Comparison of ENCODE assay signal across 1 cellular context in genomic region chr5:68316469-68316868, GRCh38.
TF ChIP-seq lines count a peak whose summit lies in the region.

No MANE protein-coding gene starts in this region.

TF ChIP-seq in K562, 482 proteins besides CTCF, POLR2A, EP300 and RAD21 (continued from another document and continues in another):
- peak; percentile 44; the same call in 1 of the 2 replicates for TF ChIP-seq FOXM1 (IDR thresholded peaks at IDR 0.05; ENCODE audit: low read depth)
- TF ChIP-seq FOXM1 (CRISPR knock-in tag; IDR thresholded peaks at IDR 0.05; ENCODE audit: low read depth) = no peak
- no peak for TF ChIP-seq NR4A1 (CRISPR knock-in tag; IDR thresholded peaks at IDR 0.05)
- 0 out of 2 replicates have a peak, but pooled peaks have one; percentile 27 for TF ChIP-seq NR4A1 (tag; IDR thresholded peaks at IDR 0.05)
- TF ChIP-seq ZNF766 (CRISPR knock-in tag; conservative IDR thresholded peaks at IDR 0.05) = 0 out of 2 replicates have a peak, but pooled peaks have one; percentile 63
- TF ChIP-seq ZNF830 (CRISPR knock-in tag; IDR thresholded peaks at IDR 0.05) = no peak
- no peak for TF ChIP-seq USF1 (CRISPR knock-in tag; IDR thresholded peaks at IDR 0.05)
- no peak for TF ChIP-seq SMC3 (conservative IDR thresholded peaks at IDR 0.05; ENCODE audit: insufficient read depth, low read depth, low read length)
- TF ChIP-seq HLTF (IDR thresholded peaks at IDR 0.05) = no peak
- TF ChIP-seq ZNF507 (tag; conservative IDR thresholded peaks at IDR 0.05) = no peak
- TF ChIP-seq ZKSCAN3 (CRISPR knock-in tag; IDR thresholded peaks at IDR 0.05) = no peak
- TF ChIP-seq PBX2 (CRISPR knock-in tag; IDR thresholded peaks at IDR 0.05; ENCODE audit: low read depth) = no peak
- TF ChIP-seq PBX2 (tag; conservative IDR thresholded peaks at IDR 0.05; ENCODE audit: low read depth) = 0 out of 2 replicates have a peak, but pooled peaks have one; percentile 21
- TF ChIP-seq RBM34 (IDR thresholded peaks at IDR 0.05; ENCODE audit: borderline replicate concordance, insufficient read depth, low read length) = no peak
- TF ChIP-seq ZFP91 (CRISPR knock-in tag; IDR thresholded peaks at IDR 0.05) = no peak
- no peak for TF ChIP-seq SMAD2 (IDR thresholded peaks at IDR 0.05; ENCODE audit: low read depth, low read length)
- TF ChIP-seq FOXK2 (conservative IDR thresholded peaks at IDR 0.05 in 1 of 2, IDR thresholded peaks at IDR 0.05 in 1 of 2; ENCODE audit: low read depth in 2 of 2) = peak; percentile 13 to 22; a peak in 2 of 4 replicates
- TF ChIP-seq ZFP30 (CRISPR knock-in tag; IDR thresholded peaks at IDR 0.05; ENCODE audit: borderline replicate concordance) = no peak
- TF ChIP-seq TBP (optimal IDR thresholded peaks at IDR 0.05; ENCODE audit: low read depth, low read length) = no peak
- TF ChIP-seq ATF1 (CRISPR knock-in tag; IDR thresholded peaks at IDR 0.05) = no peak
- 0 out of 2 replicates have a peak, but pooled peaks have one; percentile 24 for TF ChIP-seq ATF1 (tag; IDR thresholded peaks at IDR 0.05)
- TF ChIP-seq ARID1B (IDR thresholded peaks at IDR 0.05) = peak; percentile 84
- TF ChIP-seq FOSL1 (tag; conservative IDR thresholded peaks at IDR 0.05) = 0 out of 2 replicates have a peak, but pooled peaks have one; percentile 33
- no peak for TF ChIP-seq ZNF23 (CRISPR knock-in tag; IDR thresholded peaks at IDR 0.05)
- TF ChIP-seq BACH1 (tag; IDR thresholded peaks at IDR 0.05) = no peak
- TF ChIP-seq VEZF1 (CRISPR knock-in tag; IDR thresholded peaks at IDR 0.05) = 0 out of 2 replicates have a peak, but pooled peaks have one; percentile 18
- TF ChIP-seq HES1 (IDR thresholded peaks at IDR 0.05; ENCODE audit: low read depth) = 0 out of 2 replicates have a peak, but pooled peaks have one; percentile 26
- 0 out of 4 replicates have a peak, but pooled peaks of 1 of the 2 experiments have one; percentile 16 for TF ChIP-seq MNT (conservative IDR thresholded peaks at IDR 0.05)
- peak; percentile 81 for TF ChIP-seq DPF2 (IDR thresholded peaks at IDR 0.05)
- peak; percentile 56 for TF ChIP-seq ZNF316 (IDR thresholded peaks at IDR 0.05)
- TF ChIP-seq KLF13 (tag; IDR thresholded peaks at IDR 0.05; ENCODE audit: borderline replicate concordance, low read depth) = no peak
- no peak for TF ChIP-seq RBM14 (IDR thresholded peaks at IDR 0.05; ENCODE audit: borderline replicate concordance, insufficient read depth, low read depth, low read length)
- 0 out of 4 replicates have a peak, but pooled peaks of 1 of the 2 experiments have one; percentile 2 for TF ChIP-seq TRIM24 (IDR thresholded peaks at IDR 0.05)
- no peak for TF ChIP-seq KAT8 (IDR thresholded peaks at IDR 0.05; ENCODE audit: low read depth)
- TF ChIP-seq MAZ (CRISPR knock-in tag; conservative IDR thresholded peaks at IDR 0.05 in 1 of 2, IDR thresholded peaks at IDR 0.05 in 1 of 2) = no peak
- TF ChIP-seq MLX (CRISPR knock-in tag; conservative IDR thresholded peaks at IDR 0.05) = no peak
- TF ChIP-seq FUS (optimal IDR thresholded peaks at IDR 0.05; ENCODE audit: low read depth, low read length) = no peak
- peak; percentile 13; the same call in 1 of the 2 replicates for TF ChIP-seq STAT5A (IDR thresholded peaks at IDR 0.05; ENCODE audit: borderline replicate concordance, low read length)
- peak; percentile 65 for TF ChIP-seq MTA2 (IDR thresholded peaks at IDR 0.05; ENCODE audit: low read depth)
- TF ChIP-seq TCF3 (CRISPR knock-in tag; IDR thresholded peaks at IDR 0.05) = peak; percentile 79
- TF ChIP-seq ATF7 (IDR thresholded peaks at IDR 0.05) = 0 out of 2 replicates have a peak, but pooled peaks have one; percentile 14
- TF ChIP-seq SRSF7 (optimal IDR thresholded peaks at IDR 0.05; ENCODE audit: low read depth, low read length) = no peak
- TF ChIP-seq SMARCA4 (IDR thresholded peaks at IDR 0.05) = peak; percentile 77
- TF ChIP-seq NCOR1 (IDR thresholded peaks at IDR 0.05) = peak; percentile 65
- TF ChIP-seq ZNF280A (IDR thresholded peaks at IDR 0.05; ENCODE audit: low read depth, partially characterized antibody) = no peak
- TF ChIP-seq ZBTB2 (IDR thresholded peaks at IDR 0.05) = no peak
- peak; percentile 83 for TF ChIP-seq CBFA2T3 (IDR thresholded peaks at IDR 0.05)
- TF ChIP-seq TAL1 (IDR thresholded peaks at IDR 0.05) = peak; percentile 78
- TF ChIP-seq SNIP1 (IDR thresholded peaks at IDR 0.05; ENCODE audit: low read depth) = no peak
- TF ChIP-seq LEF1 (IDR thresholded peaks at IDR 0.05) = peak; percentile 55; the same call in 1 of the 2 replicates
- no peak for TF ChIP-seq ETV1 (tag; conservative IDR thresholded peaks at IDR 0.05; ENCODE audit: low read depth)
- TF ChIP-seq CXXC5 (CRISPR knock-in tag; IDR thresholded peaks at IDR 0.05) = peak; percentile 44
- TF ChIP-seq BRD4 (IDR thresholded peaks at IDR 0.05) = no peak
- no peak for TF ChIP-seq E2F8 (IDR thresholded peaks at IDR 0.05; ENCODE audit: low read depth, partially characterized antibody)
- no peak for TF ChIP-seq MCM5 (IDR thresholded peaks at IDR 0.05; ENCODE audit: low read depth)
- TF ChIP-seq BMI1 (IDR thresholded peaks at IDR 0.05; ENCODE audit: low read length) = no peak
- no peak for TF ChIP-seq ZC3H8 (IDR thresholded peaks at IDR 0.05)
- TF ChIP-seq NFE2 (IDR thresholded peaks at IDR 0.05; ENCODE audit: low read depth) = peak; percentile 45; the same call in 1 of the 2 replicates
